Comparison of ENCODE assay signal across 8 cellular contexts in genomic region chr4:183504064-183504929, GRCh38. TPM values are rescaled to one million over a fixed set of nuclear protein-coding genes. Genes with fewer than 3 reads are reported as not detected.
DNase-seq lines count a peak whose midpoint lies in the region; ATAC-seq and TF ChIP-seq lines count a peak whose summit lies in the region.

No MANE protein-coding gene starts in this region.

- H3K27me3 Mint-ChIP-seq in dendritic cell treated with granulocyte-macrophage colony-stimulating factor and Interleukin-4, amounts not matched to agents 40 ng/mL and 50 ng/mL, for 4 days: no peaks in the 10 kb centered on the region

- no peaks in the 10 kb centered on the region for H3K9me3 Mint-ChIP-seq in dendritic cell treated with granulocyte-macrophage colony-stimulating factor and Interleukin-4, amounts not matched to agents 40 ng/mL and 50 ng/mL, for 4 days

- no peaks in the 10 kb centered on the region for H3K9me3 ChIP-seq in liver (ENCODE audit: control insufficient read depth in 4 of 4, low read length in 3 of 4)

- TF ChIP-seq CTCF in C4-2B (conservative IDR thresholded peaks at IDR 0.05) (peak; percentile 42), liver (IDR thresholded peaks at IDR 0.05; ENCODE audit: low read depth, low read length, missing input control) (peak; percentile 39)

- peak overlapping the region; percentile 71 to 98 (median 79) for H3K4me3 ChIP-seq in liver (ENCODE audit: low read depth in 1 of 3, low read length in 3 of 3)

- no peaks in the 10 kb centered on the region for H3K36me3 ChIP-seq in liver (ENCODE audit: control insufficient read depth in 4 of 4, insufficient read depth in 3 of 4, low read depth in 1 of 4, low read length in 3 of 4)

- peak; percentile 63 for ATAC-seq in GM19351 (IDR thresholded peaks at IDR 0.05; ENCODE audit: unreplicated experiment)
- peak; percentile 58 for ATAC-seq in HG03521 (IDR thresholded peaks at IDR 0.05; ENCODE audit: unreplicated experiment)

- under 1% methylated on average over 106 of the region's 106 CpGs for WGBS in liver

- peak; percentile 57 to 60 for TF ChIP-seq RAD21 in liver (IDR thresholded peaks at IDR 0.05)

- H3K27me3 ChIP-seq in liver (ENCODE audit: control insufficient read depth in 4 of 4, insufficient read depth in 4 of 4, low read length in 3 of 4): no peaks in the 10 kb centered on the region

- peak; percentile 96 for DNase-seq in NCI-H69 (lab: John Stamatoyannopoulos, UW)
- peak; percentile 98 to 99 for DNase-seq in activated CD4-positive, alpha-beta T cell treated with anti-CD3 and anti-CD28 coated beads, Interleukin-2, amount 50 U/mL, for 24 hours (ENCODE audit: low read depth in 1 of 2, low spot score in 1 of 2)
- peak; percentile 99 for DNase-seq in stimulated activated CD4-positive, alpha-beta T cell treated with anti-CD3 and anti-CD28 coated beads, Interleukin-4, amount 100 ng/mL, for 24 hours

- H3K27ac ChIP-seq in C4-2B (peak overlapping the region; percentile 85), liver (ENCODE audit: low read depth in 1 of 2, low read length in 2 of 2) (peak overlapping the region; percentile 87 to 97)

- H3K27ac Mint-ChIP-seq in dendritic cell treated with granulocyte-macrophage colony-stimulating factor and Interleukin-4, amounts not matched to agents 40 ng/mL and 50 ng/mL, for 4 days: peak overlapping the region; percentile 99

- H3K9ac ChIP-seq in liver (ENCODE audit: low read depth in 1 of 2, low read length in 2 of 2): peak overlapping the region; percentile 75 to 76

- H3K4me3 Mint-ChIP-seq in dendritic cell treated with granulocyte-macrophage colony-stimulating factor and Interleukin-4, amounts not matched to agents 40 ng/mL and 50 ng/mL, for 4 days: peak overlapping the region; percentile 86

- H3K36me3 Mint-ChIP-seq in dendritic cell treated with granulocyte-macrophage colony-stimulating factor and Interleukin-4, amounts not matched to agents 40 ng/mL and 50 ng/mL, for 4 days (ENCODE audit: low read depth): peaks cover 23% of the 10 kb centered on the region

- peaks cover 6 to 26% (median 9%) of the 10 kb centered on the region in 4 donors for H3K4me1 ChIP-seq in liver (ENCODE audit: control insufficient read depth in 4 of 4, insufficient read depth in 4 of 4, low read length in 3 of 4)

- peaks cover 25% of the 10 kb centered on the region for H3K4me1 Mint-ChIP-seq in dendritic cell treated with granulocyte-macrophage colony-stimulating factor and Interleukin-4, amounts not matched to agents 40 ng/mL and 50 ng/mL, for 4 days (ENCODE audit: low read depth)

- intact Hi-C loops in dendritic cell treated with granulocyte-macrophage colony-stimulating factor and Interleukin-4, amounts not matched to agents 40 ng/mL and 50 ng/mL, for 4 days (cut with micrococcal nuclease): loop anchor here (1.0 to 10.0 kb wide), 3 partner anchors 31 to 409 kb away; partner anchors contain the start of genes CDKN2AIP and WWC2

TF ChIP-seq in liver, 16 proteins besides CTCF, POLR2A, EP300 and RAD21:
- TF ChIP-seq GABPA (IDR thresholded peaks at IDR 0.05 in 1 of 2, conservative IDR thresholded peaks at IDR 0.05 in 1 of 2): peak in 1 of 2 donors; percentile 60
- peak; percentile 55 for TF ChIP-seq YY1 (IDR thresholded peaks at IDR 0.05)
- TF ChIP-seq HNF4G (IDR thresholded peaks at IDR 0.05): no peak
- TF ChIP-seq NR2F2 (IDR thresholded peaks at IDR 0.05): no peak
- TF ChIP-seq, protein P1, sequence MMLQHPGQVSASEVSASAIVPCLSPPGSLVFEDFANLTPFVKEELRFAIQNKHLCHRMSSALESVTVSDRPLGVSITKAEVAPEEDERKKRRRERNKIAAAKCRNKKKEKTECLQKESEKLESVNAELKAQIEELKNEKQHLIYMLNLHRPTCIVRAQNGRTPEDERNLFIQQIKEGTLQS (IDR thresholded peaks at IDR 0.05): no peak
- peak; percentile 60 for TF ChIP-seq FOXA1 (IDR thresholded peaks at IDR 0.05)
- peak in 1 of 2 donors; percentile 63 for TF ChIP-seq EGR1 (IDR thresholded peaks at IDR 0.05; ENCODE audit: low read depth in 2 of 2)
- TF ChIP-seq, protein P2, sequence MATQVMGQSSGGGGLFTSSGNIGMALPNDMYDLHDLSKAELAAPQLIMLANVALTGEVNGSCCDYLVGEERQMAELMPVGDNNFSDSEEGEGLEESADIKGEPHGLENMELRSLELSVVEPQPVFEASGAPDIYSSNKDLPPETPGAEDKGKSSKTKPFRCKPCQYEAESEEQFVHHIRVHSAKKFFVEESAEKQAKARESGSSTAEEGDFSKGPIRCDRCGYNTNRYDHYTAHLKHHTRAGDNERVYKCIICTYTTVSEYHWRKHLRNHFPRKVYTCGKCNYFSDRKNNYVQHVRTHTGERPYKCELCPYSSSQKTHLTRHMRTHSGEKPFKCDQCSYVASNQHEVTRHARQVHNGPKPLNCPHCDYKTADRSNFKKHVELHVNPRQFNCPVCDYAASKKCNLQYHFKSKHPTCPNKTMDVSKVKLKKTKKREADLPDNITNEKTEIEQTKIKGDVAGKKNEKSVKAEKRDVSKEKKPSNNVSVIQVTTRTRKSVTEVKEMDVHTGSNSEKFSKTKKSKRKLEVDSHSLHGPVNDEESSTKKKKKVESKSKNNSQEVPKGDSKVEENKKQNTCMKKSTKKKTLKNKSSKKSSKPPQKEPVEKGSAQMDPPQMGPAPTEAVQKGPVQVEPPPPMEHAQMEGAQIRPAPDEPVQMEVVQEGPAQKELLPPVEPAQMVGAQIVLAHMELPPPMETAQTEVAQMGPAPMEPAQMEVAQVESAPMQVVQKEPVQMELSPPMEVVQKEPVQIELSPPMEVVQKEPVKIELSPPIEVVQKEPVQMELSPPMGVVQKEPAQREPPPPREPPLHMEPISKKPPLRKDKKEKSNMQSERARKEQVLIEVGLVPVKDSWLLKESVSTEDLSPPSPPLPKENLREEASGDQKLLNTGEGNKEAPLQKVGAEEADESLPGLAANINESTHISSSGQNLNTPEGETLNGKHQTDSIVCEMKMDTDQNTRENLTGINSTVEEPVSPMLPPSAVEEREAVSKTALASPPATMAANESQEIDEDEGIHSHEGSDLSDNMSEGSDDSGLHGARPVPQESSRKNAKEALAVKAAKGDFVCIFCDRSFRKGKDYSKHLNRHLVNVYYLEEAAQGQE (IDR thresholded peaks at IDR 0.05): peak; percentile 88
- TF ChIP-seq MAX (IDR thresholded peaks at IDR 0.05): no peak
- no peak for TF ChIP-seq JUND (IDR thresholded peaks at IDR 0.05)
- TF ChIP-seq TAF1 (conservative IDR thresholded peaks at IDR 0.05): no peak
- TF ChIP-seq HNF4A (conservative IDR thresholded peaks at IDR 0.05): no peak
- TF ChIP-seq SP1 (IDR thresholded peaks at IDR 0.05): peak; percentile 75
- TF ChIP-seq FOXA2 (IDR thresholded peaks at IDR 0.05): no peak
- TF ChIP-seq ZBTB33 (IDR thresholded peaks at IDR 0.05): no peak
- TF ChIP-seq RXRA (IDR thresholded peaks at IDR 0.05): no peak

RNA-seq across cellular contexts. Expression of gene ING2, which starts 0.6 kb away (rescaled TPM):
- total RNA-seq in liver: 1 to 10 TPM; 3.9 to 8.8 TPM
- polyA plus RNA-seq in liver: 1 to 10 TPM; 5.0 to 5.2 TPM

RNA-seq across cellular contexts. Expression of gene CDKN2AIP, which starts 59.9 kb away (rescaled TPM):
- total RNA-seq in liver: 10 to 100 TPM; 14.2 to 15.1 TPM
- polyA plus RNA-seq in liver: 1 to 10 TPM; 7.2 to 7.7 TPM

Comparison
In these comparisons a context has a peak if more than half of its experiments do, and no peak if none do; other contexts are left out.
1. Peak in every context shown above with its lines: DNase-seq, ATAC-seq, H3K4me3 ChIP-seq and H3K27ac ChIP-seq.